8 cellular contexts compared by ENCODE assay signal in the genomic region with DNA sequence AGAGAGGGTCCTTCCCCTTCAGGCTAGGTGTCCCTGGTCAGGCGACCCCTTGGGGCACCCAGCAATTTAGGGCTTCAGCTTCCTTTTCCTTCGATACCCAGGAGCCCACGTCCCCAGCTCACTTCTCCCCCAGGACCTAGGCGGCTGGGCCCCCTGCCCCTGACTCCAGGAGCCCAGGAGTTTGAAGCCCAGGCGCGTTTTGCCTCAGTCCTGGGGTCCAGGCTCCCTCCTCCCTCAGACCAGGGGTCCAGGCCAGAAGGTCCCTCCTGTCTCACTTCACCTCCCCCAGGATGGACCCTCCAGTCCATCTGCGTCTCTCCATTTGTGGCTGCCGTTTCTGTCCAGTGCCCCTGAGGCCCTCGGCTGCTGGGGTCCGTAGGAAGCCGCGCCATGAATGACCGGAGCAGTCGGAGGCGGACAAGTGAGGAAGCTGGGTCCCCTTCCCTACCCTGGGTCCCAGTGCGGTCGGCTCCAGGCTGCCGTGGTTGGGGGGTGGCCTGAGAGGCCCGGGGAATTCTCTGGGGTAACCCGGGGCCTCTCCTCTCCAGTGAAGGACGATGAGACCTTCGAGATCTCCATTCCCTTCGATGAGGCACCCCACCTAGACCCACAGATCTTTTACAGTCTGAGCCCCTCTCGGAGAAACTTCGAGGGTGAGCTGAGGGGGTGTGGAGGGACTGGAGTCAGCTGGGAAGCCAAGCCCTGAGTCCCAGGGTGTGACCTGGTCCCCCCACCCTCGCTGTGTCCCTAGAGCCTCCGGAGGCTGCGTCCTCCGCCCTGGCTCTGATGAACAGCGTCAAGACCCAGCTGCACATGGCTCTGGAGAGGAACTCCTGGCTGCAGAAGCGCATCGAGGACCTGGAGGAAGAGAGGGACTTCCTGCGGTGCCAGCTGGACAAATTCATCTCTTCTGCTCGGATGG. TPM values are rescaled to one million over a fixed set of nuclear protein-coding genes. Genes with fewer than 3 reads are reported as not detected.
A peak's percentile ranks its signal among the peaks of the same experiment; 100 is the strongest.
DNase-seq lines count a peak whose midpoint lies in the region; ATAC-seq and TF ChIP-seq lines count a peak whose summit lies in the region.

No MANE protein-coding gene starts in this region.

- peak overlapping the region; percentile 72 to 89 (median 82) for H3K4me3 Mint-ChIP-seq in naive thymus-derived CD8-positive, alpha-beta T cell

- no peak for TF ChIP-seq CTCF in AG09309 (IDR thresholded peaks at IDR 0.05; ENCODE audit: control insufficient read depth, insufficient read depth, low read depth, low read length, missing control alignments)
- no peak for TF ChIP-seq CTCF in LNCaP clone FGC (IDR thresholded peaks at IDR 0.05; ENCODE audit: control insufficient read depth, extremely low read depth, insufficient read depth)
- no peak for TF ChIP-seq CTCF in coronary artery (IDR thresholded peaks at IDR 0.05)

- no peaks in the 10 kb centered on the region for H3K27me3 Mint-ChIP-seq in naive thymus-derived CD8-positive, alpha-beta T cell

- H3K9me3 Mint-ChIP-seq in naive thymus-derived CD8-positive, alpha-beta T cell, result no peaks in the 10 kb centered on the region

- POLR2A ChIA-PET in naive thymus-derived CD8-positive, alpha-beta T cell (lab: Charles Lee), result interaction anchor here (0.9 to 9.2 kb wide), 4 partner anchors 14 to 173 kb away, joined by 3 to 148 read pairs (median 3); a partner anchor contains a TSS

- H3K27ac ChIP-seq in coronary artery, result peak overlapping the region; percentile 84 to 93

- H3K4me3 ChIP-seq in AG09309 (ENCODE audit: control insufficient read depth, low read depth, low read length), result peak overlapping the region; percentile 55
- H3K4me3 ChIP-seq in LNCaP clone FGC (ENCODE audit: low read depth, low read length), result peak overlapping the region; percentile 84
- peak overlapping the region; percentile 99 for H3K4me3 ChIP-seq in coronary artery

- peak overlapping the region; percentile 60 to 89 (median 80) for H3K27ac Mint-ChIP-seq in naive thymus-derived CD8-positive, alpha-beta T cell

- H3K36me3 Mint-ChIP-seq in naive thymus-derived CD8-positive, alpha-beta T cell, result peaks cover 0 to 8% (median under 1%) of the 10 kb centered on the region in 3 donors

- DNase-seq in AG09309 (ENCODE audit: low read depth), result no peak
- no peak for DNase-seq in LNCaP clone FGC (ENCODE audit: low read depth)
- no peak for DNase-seq in coronary artery (ENCODE audit: low spot score)
- peak in 1 of 10 donors; percentile 52 for DNase-seq in naive thymus-derived CD8-positive, alpha-beta T cell
- DNase-seq in SW 1271 (lab: John Stamatoyannopoulos, UW), result no peak
- DNase-seq in DMS79 (lab: John Stamatoyannopoulos, UW), result no peak
- no peak for DNase-seq in RPMI8226

- ATAC-seq in naive thymus-derived CD8-positive, alpha-beta T cell, result no peak
- ATAC-seq in GM18909 (IDR thresholded peaks at IDR 0.05; ENCODE audit: poor library complexity, unreplicated experiment), result no peak

- H3K4me1 Mint-ChIP-seq in naive thymus-derived CD8-positive, alpha-beta T cell, result peaks cover 19 to 55% (median 49%) of the 10 kb centered on the region in 4 donors

RNA-seq across cellular contexts. Expression of a gene that starts 0.9 kb away (rescaled TPM):
- total RNA-seq in naive thymus-derived CD8-positive, alpha-beta T cell, result 1 to 10 TPM; 5.3 to 8.3 TPM
- polyA plus RNA-seq in naive thymus-derived CD8-positive, alpha-beta T cell, result 1 to 10 TPM; 2.6 to 4.4 (median 4.3) TPM

RNA-seq across cellular contexts. Expression of a gene that starts 5.5 kb away (rescaled TPM):
- 10 to 100 TPM; 33.8 to 36.3 TPM for total RNA-seq in naive thymus-derived CD8-positive, alpha-beta T cell
- 10 to 100 TPM; 21.2 to 35.9 (median 34.9) TPM for polyA plus RNA-seq in naive thymus-derived CD8-positive, alpha-beta T cell

RNA-seq across cellular contexts. Expression of a gene that starts 5.9 kb away (rescaled TPM):
- total RNA-seq in naive thymus-derived CD8-positive, alpha-beta T cell, result 100 to 1,000 TPM; 284 to 289 TPM
- 10 to 100 TPM in 1 of 3 donors, 1 to 10 TPM in 2; 6.6 to 10.6 (median 8.1) TPM for polyA plus RNA-seq in naive thymus-derived CD8-positive, alpha-beta T cell

RNA-seq across cellular contexts. Expression of a gene that starts 8.1 kb away (rescaled TPM):
- 100 to 1,000 TPM; 110 to 111 TPM for total RNA-seq in naive thymus-derived CD8-positive, alpha-beta T cell
- 10 to 100 TPM; 15.3 to 21.7 (median 20.3) TPM for polyA plus RNA-seq in naive thymus-derived CD8-positive, alpha-beta T cell

RNA-seq across cellular contexts. Expression of a gene that starts 24.6 kb away (rescaled TPM):
- 1 to 10 TPM; 8.1 to 9.2 TPM for total RNA-seq in naive thymus-derived CD8-positive, alpha-beta T cell
- polyA plus RNA-seq in naive thymus-derived CD8-positive, alpha-beta T cell, result 1 to 10 TPM in 2 of 3 donors, under 1 TPM in 1; 0.64 to 1.4 (median 1.1) TPM
